1 cellular context compared by ENCODE assay signal in genomic region chr4:80072607-80073361, GRCh38.
TF ChIP-seq lines count a peak whose summit lies in the region.

Gene ANTXR2 (minus strand): TSS chr4:80073229. CDS start chr4:80072560, 669 bp downstream.

TF ChIP-seq in SK-N-SH, 30 proteins besides CTCF, POLR2A, EP300 and RAD21 (continued from another document):
- no peak for TF ChIP-seq REST (IDR thresholded peaks at IDR 0.05; ENCODE audit: low read depth, low read length)
- peak; percentile 50; the same call in 1 of the 2 replicates for TF ChIP-seq FOSL2 (IDR thresholded peaks at IDR 0.05; ENCODE audit: borderline replicate concordance, low read depth)
- TF ChIP-seq MXI1 (IDR thresholded peaks at IDR 0.05; ENCODE audit: low read depth, low read length): peak; percentile 81; the same call in 1 of the 2 replicates
- peak; percentile 36; the same call in 1 of the 2 replicates for TF ChIP-seq TEAD4 (IDR thresholded peaks at IDR 0.05; ENCODE audit: borderline replicate concordance, insufficient read depth)
- no peak for TF ChIP-seq YY1 (IDR thresholded peaks at IDR 0.05; ENCODE audit: low read depth)
- 0 out of 2 replicates have a peak, but pooled peaks have one; percentile 9 for TF ChIP-seq ZBTB33 (IDR thresholded peaks at IDR 0.05; ENCODE audit: borderline replicate concordance, low read depth)
- TF ChIP-seq SMC3 (IDR thresholded peaks at IDR 0.05; ENCODE audit: low read depth, low read length): no peak; the same call in 1 of the 2 replicates
- TF ChIP-seq RXRA (IDR thresholded peaks at IDR 0.05; ENCODE audit: borderline replicate concordance, low read depth): peak; percentile 52; the same call in 1 of the 2 replicates
- no peak for TF ChIP-seq FOXM1 (IDR thresholded peaks at IDR 0.05; ENCODE audit: low read depth)
- TF ChIP-seq MEF2A (IDR thresholded peaks at IDR 0.05; ENCODE audit: borderline replicate concordance, low read depth): no peak
- no peak for TF ChIP-seq GABPA (IDR thresholded peaks at IDR 0.05; ENCODE audit: low read depth)
- TF ChIP-seq ELF1 (IDR thresholded peaks at IDR 0.05): 0 out of 2 replicates have a peak, but pooled peaks have one; percentile 11
- peak; percentile 94 for TF ChIP-seq SIN3A (IDR thresholded peaks at IDR 0.05; ENCODE audit: borderline replicate concordance, low read depth, low read length)
- TF ChIP-seq USF2 (IDR thresholded peaks at IDR 0.05; ENCODE audit: borderline replicate concordance, low read depth, low read length): peak; percentile 41; the same call in 1 of the 2 replicates
- TF ChIP-seq TCF12 (IDR thresholded peaks at IDR 0.05): peak; percentile 84
TF ChIP-seq in SK-N-SH: peak in this region for 16.
